34 cellular contexts compared by ENCODE assay signal in the genomic region with DNA sequence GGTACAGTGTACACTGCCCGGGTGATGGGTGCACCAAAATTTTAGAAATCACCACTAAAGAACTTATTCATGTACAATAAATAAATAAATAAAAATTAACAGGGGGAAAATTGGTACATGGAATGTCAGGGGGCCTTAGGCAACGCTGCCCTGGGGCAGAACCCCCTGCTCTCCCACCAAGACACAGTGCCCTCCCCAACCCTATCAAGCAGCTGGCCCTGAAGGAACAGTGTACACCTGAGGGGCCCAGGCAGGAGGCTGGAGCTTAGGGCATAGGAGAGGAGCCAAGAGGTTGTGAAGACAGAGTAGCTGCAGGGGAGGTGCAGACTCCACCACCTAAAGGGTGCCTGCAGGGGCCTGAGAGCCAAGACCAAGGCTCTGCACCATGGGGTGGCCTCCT.
"Had no signal": no experiment of that assay in that cellular context is flagged by ENCODE, and none has a peak within 500 bp of the region (broad histone marks: within the 10 kb centered on the region; RNA-seq: fewer than 3 reads in every experiment).

No MANE protein-coding gene starts in this region.

- H3K36me3 ChIP-seq: MG63 had no signal

- DNase-seq: Karpas-422, Kasumi-1, KBM-7, KG1, MG63, MM.1S, NCI-H1048, NCI-H1092, NCI-H1092 treated with DMSO at 0.1 percent for 48 hours, NCI-H1105, NCI-H1105 treated with DMSO at 0.1 percent for 48 hours, NCI-H1417, NCI-H1417 treated with DMSO at 0.1 percent for 48 hours, NCI-H1436, NCI-H1436 treated with DMSO at 0.1 percent for 48 hours, NCI-H146, NCI-H1694, NCI-H1694 treated with DMSO at 0.1 percent for 48 hours, NCI-H187, NCI-H187 treated with DMSO at 0.1 percent for 48 hours, NCI-H1930, NCI-H2029, NCI-H2029 treated with DMSO at 0.1 percent for 48 hours, NCI-H2081, NCI-H2081 treated with DMSO at 0.1 percent for 48 hours, NCI-H2107, NCI-H2171, NCI-H2171 treated with DMSO at 0.1 percent for 48 hours, NCI-H2227 treated with DMSO at 0.1 percent for 48 hours, NCI-H226, NCI-H345, NCI-H446, NCI-H446 treated with DMSO at 0.1 percent for 48 hours had no signal

- H3K4me3 ChIP-seq: MG63 had no signal

- H3K27me3 ChIP-seq: MG63 had no signal

- H3K27ac ChIP-seq: KMS-11 had no signal

- H3K9me3 ChIP-seq: MG63 had no signal

- H3K4me2 ChIP-seq: KMS-11 had no signal
